ENCODE assay signal across 17 cellular contexts in genomic region chr1:208228550-208228949, GRCh38. TPM values are rescaled to one million over a fixed set of nuclear protein-coding genes. Genes with fewer than 3 reads are reported as not detected.
DNase-seq lines count a peak whose midpoint lies in the region; ATAC-seq and TF ChIP-seq lines count a peak whose summit lies in the region.
"Had no signal": no experiment of that assay in that cellular context is flagged by ENCODE, and none has a peak within 500 bp of the region (broad histone marks: within the 10 kb centered on the region; RNA-seq: fewer than 3 reads in every experiment).

No MANE protein-coding gene starts in this region.

- H3K4me3 Mint-ChIP-seq in glutamatergic neuron (ENCODE audit: unreplicated experiment) (no peak overlapping the region), neural crest cell (no peak overlapping the region)
- H3K4me3 Mint-ChIP-seq: B cell; CD4-positive, alpha-beta T cell had no signal

- peak overlapping the region; percentile 12 for H3K27ac Mint-ChIP-seq in glutamatergic neuron (ENCODE audit: unreplicated experiment)
- H3K27ac Mint-ChIP-seq in neural crest cell (ENCODE audit: unreplicated experiment) = peak overlapping the region; percentile 95
- H3K27ac Mint-ChIP-seq: B cell; CD4-positive, alpha-beta T cell had no signal

- peak overlapping the region; percentile 84 to 90 for H3K27ac ChIP-seq in ascending aorta
- peak overlapping the region; percentile 75 to 83 for H3K27ac ChIP-seq in uterus

- H3K36me3 ChIP-seq in ascending aorta = no peaks in the 10 kb centered on the region
- H3K36me3 ChIP-seq in uterus = no peaks in the 10 kb centered on the region

- H3K9me3 Mint-ChIP-seq in glutamatergic neuron (ENCODE audit: unreplicated experiment) (peaks cover 4% of the 10 kb centered on the region), neural crest cell (no peaks in the 10 kb centered on the region)
- H3K9me3 Mint-ChIP-seq: CD4-positive, alpha-beta T cell had no signal

- TF ChIP-seq POLR2A in uterus (IDR thresholded peaks at IDR 0.05) = no peak

- H3K27me3 ChIP-seq in ascending aorta (no peaks in the 10 kb centered on the region), uterus (no peaks in the 10 kb centered on the region)

- DNase-seq in ascending aorta (ENCODE audit: low spot score in 2 of 2) (peak in 1 of 2 donors; percentile 31), glutamatergic neuron (no peak), neural crest cell (ENCODE audit: low read depth, low spot score) (no peak), uterus (no peak), MV-4-11 (lab: John Stamatoyannopoulos, UW) (no peak), SK-N-DZ (ENCODE audit: low spot score) (no peak)
- DNase-seq: Calu3; CD4-positive, alpha-beta T cell; GOT3; KG1; NCI-H1105 treated with DMSO at 0.1 percent for 48 hours; NCI-H187 treated with DMSO at 0.1 percent for 48 hours; NCI-H510A; NCI-H82; SHP77 had no signal

- no peak for ATAC-seq in GM18519 (IDR thresholded peaks at IDR 0.05; ENCODE audit: low FRiP score, unreplicated experiment)

- intact Hi-C loops in ascending aorta (cut with DNase I) (loop anchor here (10.0 kb wide), 1 partner anchor 1724 kb away; the partner anchor contains the start of gene RASSF5), uterus (cut with DNase I; ENCODE audit: low total_unique reads) (no loop called here)

- H3K27me3 Mint-ChIP-seq in glutamatergic neuron (ENCODE audit: unreplicated experiment) (peaks cover 6% of the 10 kb centered on the region), neural crest cell (ENCODE audit: low read depth) (no peaks in the 10 kb centered on the region)

- H3K4me1 ChIP-seq in ascending aorta = peaks cover 17 to 60% of the 10 kb centered on the region in 2 donors
- peaks cover 22 to 30% of the 10 kb centered on the region in 2 donors for H3K4me1 ChIP-seq in uterus

- H3K4me3 ChIP-seq in ascending aorta (no peak overlapping the region), uterus (no peak overlapping the region)

- peaks cover 7% of the 10 kb centered on the region for H3K36me3 Mint-ChIP-seq in glutamatergic neuron (ENCODE audit: unreplicated experiment)
- peaks cover 8% of the 10 kb centered on the region for H3K36me3 Mint-ChIP-seq in neural crest cell (ENCODE audit: low read depth)

- H3K9me3 ChIP-seq in ascending aorta = no peaks in the 10 kb centered on the region
- no peaks in the 10 kb centered on the region for H3K9me3 ChIP-seq in uterus

- peaks cover 62% of the 10 kb centered on the region for H3K4me1 Mint-ChIP-seq in glutamatergic neuron (ENCODE audit: low read depth, unreplicated experiment)
- peaks cover 81% of the 10 kb centered on the region for H3K4me1 Mint-ChIP-seq in neural crest cell
- H3K4me1 Mint-ChIP-seq: B cell had no signal

- TF ChIP-seq CTCF in ascending aorta (IDR thresholded peaks at IDR 0.05) (no peak), glutamatergic neuron (IDR thresholded peaks at IDR 0.05; ENCODE audit: partially characterized antibody, unreplicated experiment) (no peak), neural crest cell (conservative IDR thresholded peaks at IDR 0.05) (no peak), uterus (IDR thresholded peaks at IDR 0.05) (no peak)

RNA-seq across cellular contexts. Expression of gene PLXNA2, which starts 15.6 kb away (rescaled TPM):
- total RNA-seq in ascending aorta = 33.0 TPM
- 66.0 TPM for total RNA-seq in glutamatergic neuron (ENCODE audit: unreplicated experiment)
- 35.0 and 37.7 TPM in 2 replicates for total RNA-seq in neural crest cell
- total RNA-seq in uterus = 10 to 100 TPM in 2 of 4 donors, 1 to 10 TPM in 2; 5.4 to 94.5 (median 9.5) TPM
- polyA plus RNA-seq in SK-N-DZ (2014; cell fraction: cytosol; rRNA removed) = 6.0 and 6.3 TPM in 2 replicates
- polyA plus RNA-seq in SK-N-DZ (2014; cell fraction: nucleus; rRNA removed) = 16.3 and 61.2 TPM in 2 replicates
